27 cellular contexts compared by ENCODE assay signal in genomic region chr14:55654233-55654632, GRCh38.
"Had no signal": no experiment of that assay in that cellular context is flagged by ENCODE, and none has a peak within 500 bp of the region (broad histone marks: within the 10 kb centered on the region; RNA-seq: fewer than 3 reads in every experiment).

No MANE protein-coding gene starts in this region.

- H3K4me1 ChIP-seq: esophagus squamous epithelium, gastroesophageal sphincter, left lung, suprapubic skin, tibial nerve had no signal

- H3K9me3 ChIP-seq: esophagus squamous epithelium, gastroesophageal sphincter, left lung, stomach, suprapubic skin, tibial nerve had no signal

- ATAC-seq: gastroesophageal sphincter; left lung; sciatic nerve; stimulated activated effector memory CD8-positive, alpha-beta T cell treated with anti-CD3 and anti-CD28 coated beads, Interleukin-12 subunit alpha, Interleukin-12 subunit beta, amount 100 ng/mL, for 72 hours; WTC11 had no signal

- H3K4me3 ChIP-seq: esophagus squamous epithelium, gastroesophageal sphincter, left lung, lung, skin epidermis, stomach, suprapubic skin, tibial nerve had no signal

- H3K27me3 ChIP-seq: esophagus squamous epithelium, gastroesophageal sphincter, left lung, stomach, suprapubic skin, tibial nerve had no signal

- H3K27ac ChIP-seq: esophagus squamous epithelium, gastroesophageal sphincter, left lung, skin epidermis, stomach, suprapubic skin, tibial nerve had no signal

- DNase-seq: activated CD4-positive, alpha-beta memory T cell treated with anti-CD3 and anti-CD28 coated beads, Interleukin-2, amount 10 ng/mL, durations not matched to agents 7 days and 5 days; activated CD4-positive, alpha-beta T cell treated with anti-CD3 and anti-CD28 coated beads for 1 hour; activated CD4-positive, alpha-beta T cell treated with anti-CD3 and anti-CD28 coated beads, Interleukin-2, amount 10 ng/mL, durations not matched to agents 7 days and 5 days; activated CD8-positive, alpha-beta memory T cell treated with anti-CD3 and anti-CD28 coated beads, Interleukin-2, amount 50 U/mL, for 48 hours; activated gamma-delta T cell; activated naive CD4-positive, alpha-beta T cell treated with anti-CD3 and anti-CD28 coated beads, Interleukin-2, amount 10 ng/mL, durations not matched to agents 7 days and 5 days; activated naive CD8-positive, alpha-beta T cell treated with anti-CD3 and anti-CD28 coated beads, Interleukin-2, amount 10 ng/mL, durations not matched to agents 7 days and 5 days; activated T-cell treated with anti-CD3 and anti-CD28 coated beads, Interleukin-2, amount 50 U/mL, for 24 hours; amniotic stem cell; central memory CD4-positive, alpha-beta T cell; dermis blood vessel endothelial cell; effector CD4-positive, alpha-beta T cell; esophagus squamous epithelium; hypothalamus; immature natural killer cell; kidney glomerular epithelial cell; left lung; stimulated activated CD4-positive, alpha-beta T cell treated with anti-CD3 and anti-CD28 coated beads, Interleukin-4, amount 100 ng/mL, for 24 hours; stomach had no signal
